10 cellular contexts compared by ENCODE assay signal in the genomic region with DNA sequence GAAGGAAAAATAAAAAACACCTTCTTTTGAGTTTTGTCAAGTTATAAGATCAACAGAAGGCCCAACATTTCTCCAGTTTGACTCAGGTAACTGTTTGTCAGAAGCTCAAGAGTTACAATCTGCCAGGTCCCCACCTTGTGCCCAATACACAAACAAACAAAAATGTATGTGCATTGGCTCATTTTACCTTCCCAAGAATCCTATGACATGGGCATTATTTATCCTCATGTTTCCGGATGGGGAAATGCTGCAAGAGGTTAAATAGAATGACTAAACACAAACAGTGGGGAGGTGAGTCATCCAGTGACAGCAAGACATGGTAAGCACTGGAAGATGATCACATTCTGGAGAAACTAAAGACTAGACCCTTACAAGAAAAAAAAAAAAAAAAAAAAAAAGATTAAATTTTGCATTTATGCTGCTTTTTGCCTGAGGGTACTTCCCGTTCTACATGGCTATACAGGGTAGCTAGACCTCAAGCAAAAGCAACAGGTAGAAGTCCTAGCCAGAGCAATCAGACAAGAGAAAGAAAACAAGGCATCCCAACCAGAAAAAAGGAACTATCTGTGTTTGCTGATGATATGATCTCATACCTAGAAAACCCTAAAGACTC. TPM values are rescaled to one million over a fixed set of nuclear protein-coding genes. Genes with fewer than 3 reads are reported as not detected.
DNase-seq lines count a peak whose midpoint lies in the region; ATAC-seq and TF ChIP-seq lines count a peak whose summit lies in the region.
"Had no signal": no experiment of that assay in that cellular context is flagged by ENCODE, and none has a peak within 500 bp of the region (broad histone marks: within the 10 kb centered on the region; RNA-seq: fewer than 3 reads in every experiment).

No MANE protein-coding gene starts in this region.

- H3K4me1 ChIP-seq in mucosa of descending colon (ENCODE audit: low read depth) (no peaks in the 10 kb centered on the region), suprapubic skin (no peaks in the 10 kb centered on the region), colonic mucosa (no peaks in the 10 kb centered on the region)

- TF ChIP-seq CTCF in astrocyte of the spinal cord (IDR thresholded peaks at IDR 0.05; ENCODE audit: low read depth, low read length) (no peak), mucosa of descending colon (IDR thresholded peaks at IDR 0.05) (no peak), suprapubic skin (IDR thresholded peaks at IDR 0.05) (no peak), colonic mucosa (IDR thresholded peaks at IDR 0.05) (no peak)

- in situ Hi-C loops in astrocyte of the spinal cord (cut with HindIII; ENCODE audit: low sequenced_read_pairs): no loop called here

- no peak overlapping the region for H3K27ac ChIP-seq in suprapubic skin
- no peak overlapping the region for H3K27ac ChIP-seq in colonic mucosa

- DNase-seq in DMS53 (lab: John Stamatoyannopoulos, UW): peak; percentile 91
- DNase-seq in MG63: peak; percentile 58
- DNase-seq in astrocyte of the spinal cord (ENCODE audit: low read depth, low spot score): peak; percentile 89
- no peak for DNase-seq in mucosa of descending colon
- no peak for DNase-seq in suprapubic skin (ENCODE audit: low spot score in 2 of 2)
- DNase-seq in T-helper 9 cell: no peak
- DNase-seq in H7: no peak
- DNase-seq in colonic mucosa: no peak
- DNase-seq: activated CD4-positive, alpha-beta T cell treated with anti-CD3 and anti-CD28 coated beads, Interleukin-2, amount 50 U/mL, for 4 hours had no signal

- intact Hi-C loops in mucosa of descending colon (cut with DNase I, micrococcal nuclease): no loop called here
- intact Hi-C loops in colonic mucosa (cut with DNase I): no loop called here

- ATAC-seq in mucosa of descending colon: peak; percentile 90

- H3K27me3 ChIP-seq in MG63 (no peaks in the 10 kb centered on the region), suprapubic skin (no peaks in the 10 kb centered on the region), H7 (ENCODE audit: control insufficient read depth, insufficient read depth, low read length) (no peaks in the 10 kb centered on the region), colonic mucosa (no peaks in the 10 kb centered on the region)

- H3K4me3 ChIP-seq in MG63 (no peak overlapping the region), astrocyte of the spinal cord (ENCODE audit: low read depth, low read length) (no peak overlapping the region), mucosa of descending colon (no peak overlapping the region), suprapubic skin (no peak overlapping the region), H7 (ENCODE audit: insufficient read depth, low read depth, low read length) (no peak overlapping the region), colonic mucosa (no peak overlapping the region)
- H3K4me3 ChIP-seq: lung had no signal

- no peak overlapping the region for H3K9ac ChIP-seq in colonic mucosa (ENCODE audit: low read depth in 2 of 2, low read length in 2 of 2)

- H3K9me3 ChIP-seq in MG63: peaks cover 8% of the 10 kb centered on the region
- H3K9me3 ChIP-seq in mucosa of descending colon: no peaks in the 10 kb centered on the region
- no peaks in the 10 kb centered on the region for H3K9me3 ChIP-seq in suprapubic skin
- no peaks in the 10 kb centered on the region for H3K9me3 ChIP-seq in colonic mucosa

- TF ChIP-seq EP300 in suprapubic skin (IDR thresholded peaks at IDR 0.05): no peak

- TF ChIP-seq POLR2A in suprapubic skin (IDR thresholded peaks at IDR 0.05): no peak

- WGBS in suprapubic skin: 85% methylated on average over 2 of the region's 2 CpGs

- H3K36me3 ChIP-seq in MG63 (peaks cover 3% of the 10 kb centered on the region), mucosa of descending colon (ENCODE audit: low read depth) (no peaks in the 10 kb centered on the region), suprapubic skin (peaks cover 20% of the 10 kb centered on the region), H7 (replicated peaks; ENCODE audit: control insufficient read depth, insufficient read depth, low read length) (peaks cover 3% of the 10 kb centered on the region; the same call in 1 of the 2 replicates), colonic mucosa (no peaks in the 10 kb centered on the region)

RNA-seq across cellular contexts. Expression of a gene that starts 23.6 kb away (rescaled TPM):
- not detected in 2 replicates for total RNA-seq in MG63 (2014; rRNA removed; shearing (Covaris generic); ENCODE audit: low replicate concordance)
- total RNA-seq in mucosa of descending colon (not detected), suprapubic skin (not detected), colonic mucosa (not detected)
- not detected in 2 replicates for total RNA-seq in H7 (2014; rRNA removed; shearing (Covaris generic))
- total RNA-seq: lung had no signal

RNA-seq across cellular contexts. Expression of a gene that starts 57.4 kb away (rescaled TPM):
- 14.2 and 19.1 TPM in 2 replicates for total RNA-seq in MG63 (2014; rRNA removed; shearing (Covaris generic); ENCODE audit: low replicate concordance)
- total RNA-seq in mucosa of descending colon (10 to 100 TPM; 20.2 to 27.3 (median 21.0) TPM), suprapubic skin (10 to 100 TPM; 17.0 to 21.6 (median 19.1) TPM), colonic mucosa (10 to 100 TPM; 17.5 to 22.0 TPM)
- 3.8 and 5.8 TPM in 2 replicates for total RNA-seq in H7 (2014; rRNA removed; shearing (Covaris generic))

Comparison
In these comparisons a context has a peak if more than half of its experiments do, and no peak if none do; other contexts are left out.
1. DNase-seq: peak in DMS53 (single experiment), MG63 (single experiment) and astrocyte of the spinal cord (single experiment); none in mucosa of descending colon (0 of 3), suprapubic skin (0 of 2), T-helper 9 cell (single experiment), H7 (single experiment) and colonic mucosa (single experiment).